Comparison of ENCODE assay signal across 8 cellular contexts in genomic region chr12:54398995-54399793, GRCh38. TPM values are rescaled to one million over a fixed set of nuclear protein-coding genes. Genes with fewer than 3 reads are reported as not detected.
DNase-seq lines count a peak whose midpoint lies in the region; ATAC-seq and TF ChIP-seq lines count a peak whose summit lies in the region.

No MANE protein-coding gene starts in this region.

- H2AFZ ChIP-seq in Karpas-422 (ENCODE audit: low read length): no peak overlapping the region

- peak; percentile 93 for DNase-seq in Karpas-422
- DNase-seq in RWPE2 (ENCODE audit: low spot score): no peak
- peak; percentile 80 for DNase-seq in activated T-helper 1 cell treated with Interleukin-2 at 50 U/mL for 16 hours (ENCODE audit: low read depth)
- peak; percentile 87 for DNase-seq in fibroblast of the aortic adventitia (ENCODE audit: low read depth)
- DNase-seq in occipital lobe (lab: John Stamatoyannopoulos, UW): peak; percentile 67
- DNase-seq in suprapubic skin (ENCODE audit: low spot score in 2 of 2): peak; percentile 92 to 94

- no peaks in the 10 kb centered on the region for H3K79me2 ChIP-seq in Karpas-422 (ENCODE audit: low read length)

- no peak for TF ChIP-seq EP300 in suprapubic skin (IDR thresholded peaks at IDR 0.05)

- TF ChIP-seq CTCF in C4-2B (conservative IDR thresholded peaks at IDR 0.05) (peak; percentile 99), RWPE2 (IDR thresholded peaks at IDR 0.05; ENCODE audit: poor library complexity, severe bottlenecking) (peak; percentile 98), fibroblast of the aortic adventitia (IDR thresholded peaks at IDR 0.05; ENCODE audit: insufficient read depth, low read length) (peak; percentile 100), suprapubic skin (IDR thresholded peaks at IDR 0.05) (peak; percentile 97 to 98)

- H3K27me3 ChIP-seq in Karpas-422 (ENCODE audit: low read length): no peaks in the 10 kb centered on the region
- no peaks in the 10 kb centered on the region for H3K27me3 ChIP-seq in RWPE2 (ENCODE audit: insufficient read depth, poor library complexity, severe bottlenecking)
- H3K27me3 ChIP-seq in suprapubic skin: no peaks in the 10 kb centered on the region

- no peak overlapping the region for H3K4me2 ChIP-seq in Karpas-422 (ENCODE audit: low read depth, low read length, poor library complexity, severe bottlenecking)

- no peaks in the 10 kb centered on the region for H3K9me3 ChIP-seq in Karpas-422 (ENCODE audit: low read length)
- H3K9me3 ChIP-seq in RWPE2 (ENCODE audit: severe bottlenecking): no peaks in the 10 kb centered on the region
- no peaks in the 10 kb centered on the region for H3K9me3 ChIP-seq in suprapubic skin

- no peaks in the 10 kb centered on the region for H3K9me2 ChIP-seq in Karpas-422 (replicated peaks; ENCODE audit: insufficient read depth, low read length)

- TF ChIP-seq POLR2A in suprapubic skin (IDR thresholded peaks at IDR 0.05): no peak

- no peaks in the 10 kb centered on the region for H4K20me1 ChIP-seq in Karpas-422 (ENCODE audit: insufficient read depth, low read depth, low read length)

- ATAC-seq in GM19467 (IDR thresholded peaks at IDR 0.05; ENCODE audit: unreplicated experiment): peak; percentile 78
- ATAC-seq in RWPE2 (ENCODE audit: low read depth): peak; percentile 68

- H3K9ac ChIP-seq in Karpas-422 (ENCODE audit: low read length): no peak overlapping the region

- no peak overlapping the region for H3K4me3 ChIP-seq in Karpas-422 (ENCODE audit: low read length)
- H3K4me3 ChIP-seq in RWPE2 (ENCODE audit: severe bottlenecking): no peak overlapping the region
- no peak overlapping the region for H3K4me3 ChIP-seq in fibroblast of the aortic adventitia (ENCODE audit: low read depth, low read length)
- H3K4me3 ChIP-seq in suprapubic skin: no peak overlapping the region

- H3K36me3 ChIP-seq in Karpas-422 (ENCODE audit: insufficient read depth, low read length) (no peaks in the 10 kb centered on the region), RWPE2 (ENCODE audit: low read depth) (peaks cover 100% of the 10 kb centered on the region), suprapubic skin (peaks cover 95% of the 10 kb centered on the region)

- H3K27ac ChIP-seq in C4-2B: no peak overlapping the region
- no peak overlapping the region for H3K27ac ChIP-seq in Karpas-422 (ENCODE audit: low read length)
- H3K27ac ChIP-seq in RWPE2 (ENCODE audit: poor library complexity, severe bottlenecking): no peak overlapping the region
- H3K27ac ChIP-seq in suprapubic skin: no peak overlapping the region

- 67% methylated on average over 8 of the region's 8 CpGs for WGBS in suprapubic skin

- H3K4me1 ChIP-seq in Karpas-422 (ENCODE audit: low read length) (no peaks in the 10 kb centered on the region), RWPE2 (ENCODE audit: insufficient read depth, poor library complexity, severe bottlenecking) (no peaks in the 10 kb centered on the region), suprapubic skin (peaks cover 5% of the 10 kb centered on the region)

RNA-seq across cellular contexts. Expression of gene ZNF385A, which starts 14.7 kb away (rescaled TPM):
- total RNA-seq in Karpas-422 (2014; rRNA removed; shearing (Covaris generic); ENCODE audit: low replicate concordance): 4.1 and 12.2 TPM in 2 replicates
- 0.99 and 1.6 TPM in 2 replicates for total RNA-seq in fibroblast of the aortic adventitia (ENCODE audit: low replicate concordance)
- 1.1 TPM for total RNA-seq in occipital lobe
- 100 to 1,000 TPM in 3 of 4 donors, 10 to 100 TPM in 1; 99.5 to 134 (median 113) TPM for total RNA-seq in suprapubic skin

RNA-seq across cellular contexts. Expression of gene ITGA5, which starts 19.9 kb away (rescaled TPM):
- not detected in 2 replicates for total RNA-seq in Karpas-422 (2014; rRNA removed; shearing (Covaris generic); ENCODE audit: low replicate concordance)
- total RNA-seq in fibroblast of the aortic adventitia (ENCODE audit: low replicate concordance) (51.1 and 239 TPM in 2 replicates), occipital lobe (5.1 TPM), suprapubic skin (10 to 100 TPM; 16.3 to 36.4 (median 24.8) TPM)

RNA-seq across cellular contexts. Expression of gene GPR84, which starts 34.9 kb away (rescaled TPM):
- 0.29 TPM in 1 of 2 replicates, not detected in the other for total RNA-seq in Karpas-422 (2014; rRNA removed; shearing (Covaris generic); ENCODE audit: low replicate concordance)
- total RNA-seq in fibroblast of the aortic adventitia (ENCODE audit: low replicate concordance) (not detected in 2 replicates), occipital lobe (0.16 TPM), suprapubic skin (1 to 10 TPM in 1 of 4 donors, under 1 TPM in 3; 0.38 to 1.7 (median 0.73) TPM)
